4 cellular contexts compared by ENCODE assay signal in genomic region chr14:22615765-22616164, GRCh38. TPM values are rescaled to one million over a fixed set of nuclear protein-coding genes. Genes with fewer than 3 reads are reported as not detected.
"Had no signal": no experiment of that assay in that cellular context is flagged by ENCODE, and none has a peak within 500 bp of the region (broad histone marks: within the 10 kb centered on the region; RNA-seq: fewer than 3 reads in every experiment).

No MANE protein-coding gene starts in this region.

RNA-seq across cellular contexts. Expression of gene OR6J1, which starts 28.4 kb away (rescaled TPM):
- total RNA-seq: LHCN-M2, M059J, MCF 10A, NCI-H460 had no signal
